Comparison of ENCODE assay signal across 2 cellular contexts in the genomic region with DNA sequence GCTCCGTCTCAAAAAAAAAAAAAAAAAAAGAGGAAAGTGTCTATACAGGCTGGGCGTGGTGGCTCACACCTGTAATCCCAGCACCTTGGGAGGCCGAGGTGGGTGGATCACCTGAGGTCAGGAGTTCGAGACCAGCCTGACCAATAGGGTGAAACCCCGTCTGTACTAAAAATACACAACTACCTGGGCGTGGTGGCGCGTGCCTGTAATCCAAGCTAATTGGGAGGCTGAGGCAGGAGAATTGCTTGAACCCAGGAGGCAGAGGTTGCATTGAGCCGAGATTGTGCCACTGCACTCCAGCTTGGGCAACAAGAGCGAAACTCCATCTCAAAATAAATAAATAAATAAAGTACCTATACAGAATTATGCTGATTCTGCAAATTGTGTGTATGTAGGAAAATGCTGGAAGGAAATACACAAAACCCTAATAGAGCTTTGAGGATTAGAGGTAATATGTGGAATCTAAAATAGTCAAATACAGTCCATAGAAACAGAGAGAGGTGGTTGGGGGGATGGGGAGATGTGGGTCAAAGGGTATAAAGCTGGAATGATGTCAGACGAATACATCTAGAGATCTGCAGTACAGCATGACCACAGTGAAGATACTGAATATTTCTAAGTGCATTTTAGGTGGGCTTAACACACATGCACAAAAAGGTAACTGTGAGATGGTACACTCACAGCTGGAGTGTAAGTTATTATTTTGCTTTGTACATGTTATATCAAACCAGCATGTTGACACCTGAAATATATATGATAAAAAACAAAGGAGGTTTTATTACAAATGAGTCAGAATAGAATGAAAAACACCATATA.
A peak's percentile ranks its signal among the peaks of the same experiment; 100 is the strongest.
TF ChIP-seq lines count a peak whose summit lies in the region.

No MANE protein-coding gene starts in this region.

TF ChIP-seq in SK-N-SH, 30 proteins besides CTCF, POLR2A, EP300 and RAD21 (continued from another document):
- TF ChIP-seq, protein P1, sequence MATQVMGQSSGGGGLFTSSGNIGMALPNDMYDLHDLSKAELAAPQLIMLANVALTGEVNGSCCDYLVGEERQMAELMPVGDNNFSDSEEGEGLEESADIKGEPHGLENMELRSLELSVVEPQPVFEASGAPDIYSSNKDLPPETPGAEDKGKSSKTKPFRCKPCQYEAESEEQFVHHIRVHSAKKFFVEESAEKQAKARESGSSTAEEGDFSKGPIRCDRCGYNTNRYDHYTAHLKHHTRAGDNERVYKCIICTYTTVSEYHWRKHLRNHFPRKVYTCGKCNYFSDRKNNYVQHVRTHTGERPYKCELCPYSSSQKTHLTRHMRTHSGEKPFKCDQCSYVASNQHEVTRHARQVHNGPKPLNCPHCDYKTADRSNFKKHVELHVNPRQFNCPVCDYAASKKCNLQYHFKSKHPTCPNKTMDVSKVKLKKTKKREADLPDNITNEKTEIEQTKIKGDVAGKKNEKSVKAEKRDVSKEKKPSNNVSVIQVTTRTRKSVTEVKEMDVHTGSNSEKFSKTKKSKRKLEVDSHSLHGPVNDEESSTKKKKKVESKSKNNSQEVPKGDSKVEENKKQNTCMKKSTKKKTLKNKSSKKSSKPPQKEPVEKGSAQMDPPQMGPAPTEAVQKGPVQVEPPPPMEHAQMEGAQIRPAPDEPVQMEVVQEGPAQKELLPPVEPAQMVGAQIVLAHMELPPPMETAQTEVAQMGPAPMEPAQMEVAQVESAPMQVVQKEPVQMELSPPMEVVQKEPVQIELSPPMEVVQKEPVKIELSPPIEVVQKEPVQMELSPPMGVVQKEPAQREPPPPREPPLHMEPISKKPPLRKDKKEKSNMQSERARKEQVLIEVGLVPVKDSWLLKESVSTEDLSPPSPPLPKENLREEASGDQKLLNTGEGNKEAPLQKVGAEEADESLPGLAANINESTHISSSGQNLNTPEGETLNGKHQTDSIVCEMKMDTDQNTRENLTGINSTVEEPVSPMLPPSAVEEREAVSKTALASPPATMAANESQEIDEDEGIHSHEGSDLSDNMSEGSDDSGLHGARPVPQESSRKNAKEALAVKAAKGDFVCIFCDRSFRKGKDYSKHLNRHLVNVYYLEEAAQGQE (IDR thresholded peaks at IDR 0.05; ENCODE audit: low read depth, low read length): no peak
- TF ChIP-seq RXRA (IDR thresholded peaks at IDR 0.05; ENCODE audit: borderline replicate concordance, low read depth) (peak; percentile 24; the same call in 1 of the 2 replicates), JUND (IDR thresholded peaks at IDR 0.05) (0 out of 2 replicates have a peak, but pooled peaks have one; percentile 2), YY1 (IDR thresholded peaks at IDR 0.05; ENCODE audit: low read depth) (no peak), SIN3A (IDR thresholded peaks at IDR 0.05; ENCODE audit: borderline replicate concordance, low read depth, low read length) (no peak), GABPA (IDR thresholded peaks at IDR 0.05; ENCODE audit: low read depth) (no peak)
- TF ChIP-seq, protein P2, sequence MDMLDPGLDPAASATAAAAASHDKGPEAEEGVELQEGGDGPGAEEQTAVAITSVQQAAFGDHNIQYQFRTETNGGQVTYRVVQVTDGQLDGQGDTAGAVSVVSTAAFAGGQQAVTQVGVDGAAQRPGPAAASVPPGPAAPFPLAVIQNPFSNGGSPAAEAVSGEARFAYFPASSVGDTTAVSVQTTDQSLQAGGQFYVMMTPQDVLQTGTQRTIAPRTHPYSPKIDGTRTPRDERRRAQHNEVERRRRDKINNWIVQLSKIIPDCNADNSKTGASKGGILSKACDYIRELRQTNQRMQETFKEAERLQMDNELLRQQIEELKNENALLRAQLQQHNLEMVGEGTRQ (IDR thresholded peaks at IDR 0.05; ENCODE audit: borderline replicate concordance, low read depth, low read length): no peak
TF ChIP-seq in SK-N-SH: peak in this region for 3.

TF ChIP-seq in SK-N-SH treated with all-trans-retinoic acid at 6 μM for 48 hours, 23 proteins besides CTCF, POLR2A, EP300 and RAD21 (continued from another document):
- TF ChIP-seq, protein P3, sequence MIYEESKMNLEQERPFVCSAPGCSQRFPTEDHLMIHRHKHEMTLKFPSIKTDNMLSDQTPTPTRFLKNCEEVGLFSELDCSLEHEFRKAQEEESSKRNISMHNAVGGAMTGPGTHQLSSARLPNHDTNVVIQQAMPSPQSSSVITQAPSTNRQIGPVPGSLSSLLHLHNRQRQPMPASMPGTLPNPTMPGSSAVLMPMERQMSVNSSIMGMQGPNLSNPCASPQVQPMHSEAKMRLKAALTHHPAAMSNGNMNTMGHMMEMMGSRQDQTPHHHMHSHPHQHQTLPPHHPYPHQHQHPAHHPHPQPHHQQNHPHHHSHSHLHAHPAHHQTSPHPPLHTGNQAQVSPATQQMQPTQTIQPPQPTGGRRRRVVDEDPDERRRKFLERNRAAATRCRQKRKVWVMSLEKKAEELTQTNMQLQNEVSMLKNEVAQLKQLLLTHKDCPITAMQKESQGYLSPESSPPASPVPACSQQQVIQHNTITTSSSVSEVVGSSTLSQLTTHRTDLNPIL (CRISPR knock-in tag; IDR thresholded peaks at IDR 0.05; ENCODE audit: low read depth): no peak
TF ChIP-seq in SK-N-SH treated with all-trans-retinoic acid at 6 μM for 48 hours: peak in this region for 0.
